ENCODE assay signal across 23 cellular contexts in the genomic region with DNA sequence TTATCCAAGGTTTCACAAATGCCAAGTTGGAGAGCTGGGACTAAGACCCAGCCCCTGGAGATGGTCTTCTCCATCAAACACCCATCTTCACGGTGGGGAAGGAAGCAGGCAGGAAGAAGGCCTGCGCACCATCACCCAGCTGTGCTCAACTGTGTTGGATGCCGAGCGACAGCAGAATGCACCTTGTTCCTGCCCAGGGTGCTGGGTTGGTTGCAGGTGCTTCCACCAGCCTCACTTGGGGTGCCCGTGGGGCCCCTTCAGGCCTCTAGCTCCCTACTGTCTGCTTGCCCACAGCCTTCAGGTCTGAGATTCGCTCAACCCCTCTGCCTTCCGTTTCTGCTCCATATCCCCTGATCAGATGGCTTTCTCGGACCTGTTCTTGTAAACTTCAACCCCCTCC. TPM values are rescaled to one million over a fixed set of nuclear protein-coding genes. Genes with fewer than 3 reads are reported as not detected.
"Had no signal": no experiment of that assay in that cellular context is flagged by ENCODE, and none has a peak within 500 bp of the region (broad histone marks: within the 10 kb centered on the region; RNA-seq: fewer than 3 reads in every experiment).

No MANE protein-coding gene starts in this region.

- ATAC-seq: effector memory CD8-positive, alpha-beta T cell; esophagus mucosa; gastrocnemius medialis; heart right ventricle; left cardiac atrium; left lung; left ventricle myocardium superior; lower lobe of right lung had no signal

- H3K4me1 Mint-ChIP-seq: endodermal cell had no signal

- H3K4me3 ChIP-seq: esophagus squamous epithelium, gastrocnemius medialis, heart right ventricle, left lung, lower lobe of right lung had no signal

- H3K9me3 ChIP-seq: esophagus squamous epithelium, gastrocnemius medialis, heart right ventricle, left lung, lower lobe of right lung had no signal

- H3K36me3 ChIP-seq: esophagus squamous epithelium, gastrocnemius medialis, lower lobe of right lung had no signal

- H3K4me3 Mint-ChIP-seq: dendritic cell treated with granulocyte-macrophage colony-stimulating factor and Interleukin-4, amounts not matched to agents 40 ng/mL and 50 ng/mL, for 4 days; effector memory CD8-positive, alpha-beta T cell; endodermal cell had no signal

- H3K4me1 ChIP-seq: gastrocnemius medialis, heart right ventricle, left lung, lower lobe of right lung had no signal

- H3K27me3 ChIP-seq: gastrocnemius medialis, heart right ventricle, left lung had no signal

- DNase-seq: cortex of kidney; effector CD8-positive, alpha-beta T cell; effector memory CD8-positive, alpha-beta T cell; endodermal cell; erythroblast; esophagus squamous epithelium; foreskin fibroblast; foreskin melanocyte; gastrocnemius medialis; glutamatergic neuron; heart right ventricle; hippocampal formation; left cardiac atrium; left ventricle myocardium superior; lower lobe of right lung; mesendoderm; midbrain had no signal

- H3K9me3 Mint-ChIP-seq: dendritic cell treated with granulocyte-macrophage colony-stimulating factor and Interleukin-4, amounts not matched to agents 40 ng/mL and 50 ng/mL, for 4 days; effector memory CD8-positive, alpha-beta T cell had no signal

- H3K27ac ChIP-seq: epithelial cell of prostate, esophagus squamous epithelium, heart right ventricle, left lung, lower lobe of right lung had no signal

- H3K27ac Mint-ChIP-seq: dendritic cell treated with granulocyte-macrophage colony-stimulating factor and Interleukin-4, amounts not matched to agents 40 ng/mL and 50 ng/mL, for 4 days; effector memory CD8-positive, alpha-beta T cell; endodermal cell had no signal

RNA-seq across cellular contexts. Expression of a gene that starts 42.5 kb away (rescaled TPM):
- total RNA-seq: lung microvascular endothelial cell had no signal
- polyA plus RNA-seq: keratinocyte had no signal
